8 cellular contexts compared by ENCODE assay signal in genomic region chr15:31435891-31436628, GRCh38.
DNase-seq lines count a peak whose midpoint lies in the region; FAIRE-seq and TF ChIP-seq lines count a peak whose summit lies in the region.

No MANE protein-coding gene starts in this region.

- H2BK5ac ChIP-seq in mesendoderm (ENCODE audit: low read length): no peak overlapping the region

- H3K4me3 ChIP-seq in SU-DHL-6 (ENCODE audit: insufficient read depth, low read length, poor library complexity, severe bottlenecking) (no peak overlapping the region), esophagus (ENCODE audit: low read depth in 1 of 2, low read length in 2 of 2) (no peak overlapping the region), spleen (peak overlapping the region in 4 of 8 donors; percentile 27 to 59 (median 28)), mesendoderm (ENCODE audit: low read length) (no peak overlapping the region)

- H3K9ac ChIP-seq in SU-DHL-6 (ENCODE audit: low read length): peak overlapping the region; percentile 36; the same call in 1 of the 2 replicates
- no peak overlapping the region for H3K9ac ChIP-seq in mesendoderm (ENCODE audit: low read length)

- H4K5ac ChIP-seq in mesendoderm (ENCODE audit: low read length): no peak overlapping the region

- H3K36me3 ChIP-seq in SU-DHL-6 (ENCODE audit: low read length): no peaks in the 10 kb centered on the region
- H3K36me3 ChIP-seq in esophagus (ENCODE audit: control insufficient read depth in 2 of 2, insufficient read depth in 2 of 2, low read length in 1 of 2): no peaks in the 10 kb centered on the region
- no peaks in the 10 kb centered on the region for H3K36me3 ChIP-seq in spleen
- H3K36me3 ChIP-seq in mesendoderm (ENCODE audit: control insufficient read depth, insufficient read depth, low read length): no peaks in the 10 kb centered on the region

- TF ChIP-seq CTCF in SU-DHL-6 (IDR thresholded peaks at IDR 0.05; ENCODE audit: insufficient read depth, low read length, poor library complexity, severe bottlenecking) (no peak), spleen (IDR thresholded peaks at IDR 0.05 in 8 of 11, conservative IDR thresholded peaks at IDR 0.05 in 3 of 11) (no peak)

- no peak overlapping the region for H2AK5ac ChIP-seq in mesendoderm (ENCODE audit: low read length)

- no peak for TF ChIP-seq POLR2A in GM12891 (IDR thresholded peaks at IDR 0.05; ENCODE audit: low read depth, low read length)
- no peak for TF ChIP-seq POLR2A in spleen (IDR thresholded peaks at IDR 0.05)

- H2BK120ac ChIP-seq in mesendoderm (ENCODE audit: low read depth, low read length): no peak overlapping the region

- 34 to 42% methylated on average over 14 of the region's 14 CpGs for WGBS in esophagus, 2 donors
- 21 to 35% (median 26%) methylated on average over 12 to 14 of the region's 14 CpGs for WGBS in spleen, 5 donors
- no CpG with 5 or more reads among the region's 14 CpGs for WGBS in mesendoderm (ENCODE audit: extremely low coverage, insufficient coverage, low lambda C conversion rate)

- H2AFZ ChIP-seq in SU-DHL-6 (ENCODE audit: low read depth, low read length, severe bottlenecking): peak overlapping the region; percentile 96

- no peaks in the 10 kb centered on the region for H3K9me2 ChIP-seq in SU-DHL-6 (replicated peaks; ENCODE audit: insufficient read depth, low read length)

- H3K79me2 ChIP-seq in SU-DHL-6 (ENCODE audit: insufficient read depth, low read length): no peaks in the 10 kb centered on the region
- H3K79me2 ChIP-seq in mesendoderm (ENCODE audit: control insufficient read depth, insufficient read depth, low read length): no peaks in the 10 kb centered on the region

- H3K27ac ChIP-seq in SU-DHL-6 (ENCODE audit: low read depth, low read length) (peak overlapping the region; percentile 74), esophagus (ENCODE audit: low read depth in 2 of 2, low read length in 1 of 2) (peak overlapping the region; percentile 73 to 74), spleen (peak overlapping the region in 7 of 8 donors; percentile 79 to 94 (median 85)), mesendoderm (ENCODE audit: low read depth, low read length) (no peak overlapping the region)

- H3K4me1 ChIP-seq in esophagus (ENCODE audit: control insufficient read depth in 2 of 2, insufficient read depth in 2 of 2, low read length in 1 of 2) (peaks cover 4 to 21% of the 10 kb centered on the region in 2 donors), spleen (peaks cover 0 to 95% (median 63%) of the 10 kb centered on the region in 6 donors), mesendoderm (ENCODE audit: control insufficient read depth, low read depth, low read length) (no peaks in the 10 kb centered on the region)

- no peak overlapping the region for H3K18ac ChIP-seq in mesendoderm (ENCODE audit: low read length)

- no peak overlapping the region for H3K23ac ChIP-seq in mesendoderm (ENCODE audit: low read length)

- DNase-seq in GM12891 (ENCODE audit: insufficient read length, low spot score): no peak
- DNase-seq in spleen: peak; percentile 86
- no peak for DNase-seq in NCI-H226
- no peak for DNase-seq in medulla oblongata (ENCODE audit: extremely low spot score)
- DNase-seq in NCI-H510A (lab: John Stamatoyannopoulos, UW): no peak
- DNase-seq in mesendoderm: no peak

- H2BK15ac ChIP-seq in mesendoderm (replicated peaks; ENCODE audit: low read depth): no peak overlapping the region

- no peak overlapping the region for H3K4ac ChIP-seq in mesendoderm (ENCODE audit: low read depth, low read length)

- peaks cover 4% of the 10 kb centered on the region; the same call in 1 of the 2 replicates for H3F3A ChIP-seq in SU-DHL-6 (ENCODE audit: insufficient read depth)

- H3K4me2 ChIP-seq in SU-DHL-6 (ENCODE audit: low read depth, low read length, poor library complexity, severe bottlenecking) (peak overlapping the region; percentile 72), mesendoderm (ENCODE audit: low read length) (no peak overlapping the region)

- H3K56ac ChIP-seq in mesendoderm (ENCODE audit: low read length): no peak overlapping the region

- H3K9me3 ChIP-seq in SU-DHL-6 (ENCODE audit: insufficient read depth, low read length) (no peaks in the 10 kb centered on the region), esophagus (ENCODE audit: control insufficient read depth in 2 of 2, insufficient read depth in 1 of 2, low read depth in 1 of 2, low read length in 1 of 2) (no peaks in the 10 kb centered on the region), spleen (no peaks in the 10 kb centered on the region)

- no peak for FAIRE-seq in GM12891 (lab: Jason Lieb, UNC)

- H3K79me1 ChIP-seq in mesendoderm (ENCODE audit: low read length): no peaks in the 10 kb centered on the region

- intact Hi-C loops in spleen (cut with DNase I; ENCODE audit: low total_unique reads): loop anchor here (5.0 to 10.0 kb wide), 2 partner anchors 51 to 71 kb away; no protein-coding TSS in a partner anchor

- H3K27me3 ChIP-seq in SU-DHL-6 (ENCODE audit: low read length) (no peaks in the 10 kb centered on the region), esophagus (ENCODE audit: control insufficient read depth in 1 of 2, insufficient read depth in 2 of 2, low read length in 2 of 2) (no peaks in the 10 kb centered on the region), spleen (replicated peaks in 1 of 7) (no peaks in the 10 kb centered on the region), mesendoderm (ENCODE audit: insufficient read depth, low read length, poor library complexity) (no peaks in the 10 kb centered on the region)

- no peak overlapping the region for H4K8ac ChIP-seq in mesendoderm (ENCODE audit: low read depth, low read length)

- no peaks in the 10 kb centered on the region for H4K20me1 ChIP-seq in SU-DHL-6 (ENCODE audit: low read depth, low read length)

TF ChIP-seq in GM12891, 5 proteins besides CTCF, POLR2A, EP300 and RAD21:
- TF ChIP-seq SPI1 (IDR thresholded peaks at IDR 0.05; ENCODE audit: low read depth, low read length): 0 out of 2 replicates have a peak, but pooled peaks have one; percentile 0
- no peak for TF ChIP-seq PAX5 (IDR thresholded peaks at IDR 0.05; ENCODE audit: insufficient read depth, low read length, severe bottlenecking)
